Comparison of ENCODE assay signal across 16 cellular contexts in the genomic region with DNA sequence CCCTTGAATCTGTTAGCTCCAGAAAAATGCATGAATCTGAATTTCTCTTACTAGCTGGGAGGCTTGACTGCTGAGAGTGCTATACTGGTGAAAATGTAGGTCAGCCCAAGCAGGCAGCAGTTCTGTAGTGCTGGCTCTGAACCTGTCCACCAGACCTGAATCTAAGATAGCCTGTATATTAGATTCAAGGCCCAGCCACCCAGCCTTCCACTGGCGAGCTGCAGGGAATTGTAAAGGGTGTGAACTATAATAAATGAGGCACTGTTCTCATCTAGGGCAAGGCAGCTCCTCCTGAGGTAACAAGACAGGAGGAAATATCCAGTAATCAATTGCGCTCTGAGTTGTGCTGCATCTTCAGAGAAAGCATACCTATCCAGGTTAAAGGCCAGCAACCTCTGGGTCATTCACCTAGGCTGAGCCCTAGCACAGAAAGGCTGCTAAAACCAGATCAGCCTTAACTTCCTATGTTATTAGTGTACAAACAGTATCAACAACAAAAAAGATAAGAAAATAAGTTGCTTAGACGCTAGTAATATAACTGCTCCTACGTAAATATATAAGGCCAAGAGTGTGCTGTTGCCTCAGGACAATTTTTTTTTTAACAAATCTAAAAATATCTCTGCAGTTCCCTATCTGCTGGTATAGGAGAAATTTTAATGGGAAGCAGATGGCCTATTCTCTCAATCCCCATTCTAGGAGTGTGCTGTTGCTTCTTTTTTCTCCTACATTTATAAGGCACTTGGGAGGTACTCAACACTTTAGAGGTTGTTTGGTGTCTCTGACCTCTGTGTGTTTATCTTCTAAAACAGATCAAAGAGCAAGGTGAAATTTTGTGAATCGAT.
DNase-seq lines count a peak whose midpoint lies in the region; ATAC-seq and TF ChIP-seq lines count a peak whose summit lies in the region.
"Had no signal": no experiment of that assay in that cellular context is flagged by ENCODE, and none has a peak within 500 bp of the region (broad histone marks: within the 10 kb centered on the region; RNA-seq: fewer than 3 reads in every experiment).

No MANE protein-coding gene starts in this region.

- ATAC-seq in IMR-90 (ENCODE audit: low read depth) (no peak), HG02623 (IDR thresholded peaks at IDR 0.05; ENCODE audit: unreplicated experiment) (no peak)
- ATAC-seq: esophagus mucosa had no signal

- no peak overlapping the region for H2BK20ac ChIP-seq in IMR-90 (ENCODE audit: low read depth, low read length)

- no peak overlapping the region for H3K14ac ChIP-seq in IMR-90 (replicated peaks; ENCODE audit: low read depth, low read length)

- no peak overlapping the region for H2AFZ ChIP-seq in IMR-90 (replicated peaks; ENCODE audit: low read length, poor library complexity)

- no peak overlapping the region for H4K8ac ChIP-seq in IMR-90 (ENCODE audit: low read depth in 2 of 2, low read length in 2 of 2)

- no peak overlapping the region for H3K9ac ChIP-seq in IMR-90 (ENCODE audit: low read depth, low read length)
- no peak overlapping the region for H3K9ac ChIP-seq in liver (ENCODE audit: low read depth in 1 of 2, low read length in 2 of 2)

- H3K4me1 ChIP-seq in IMR-90 (ENCODE audit: control insufficient read depth, insufficient read depth, low read length) = no peaks in the 10 kb centered on the region
- H3K4me1 ChIP-seq in liver (ENCODE audit: control insufficient read depth in 4 of 4, insufficient read depth in 4 of 4, low read length in 3 of 4) = peaks cover 0 to 12% (median 9%) of the 10 kb centered on the region in 4 donors
- no peaks in the 10 kb centered on the region for H3K4me1 ChIP-seq in prostate gland (replicated peaks)

- H3K4me2 ChIP-seq in IMR-90 (ENCODE audit: low read depth, low read length) = no peak overlapping the region

- H3K4me3 ChIP-seq in IMR-90 (ENCODE audit: insufficient read depth, low read depth, low read length) = no peak overlapping the region
- no peak overlapping the region for H3K4me3 ChIP-seq in liver (ENCODE audit: low read depth in 1 of 3, low read length in 3 of 3)
- no peak overlapping the region for H3K4me3 ChIP-seq in prostate gland
- H3K4me3 ChIP-seq: stomach had no signal

- peaks cover 2 to 22% of the 10 kb centered on the region in 2 experiments; a peak in 3 of 4 replicates for H3K79me1 ChIP-seq in IMR-90 (ENCODE audit: low read depth in 1 of 2, low read length in 2 of 2)

- H4K5ac ChIP-seq in IMR-90 (ENCODE audit: low read depth, low read length) = no peak overlapping the region

- intact Hi-C loops in IMR-90 (cut with micrococcal nuclease) (no loop called here), prostate gland (cut with DNase I) (no loop called here)

- DNase-seq in AG08395 (ENCODE audit: low spot score) (peak; percentile 28), IMR-90 (peak; percentile 22), cerebellar cortex (ENCODE audit: low spot score) (peak; percentile 89), OCI-M1 (lab: John Stamatoyannopoulos, UW) (no peak), prostate gland (ENCODE audit: low spot score) (no peak), NCI-H345 treated with DMSO at 0.1 percent for 48 hours (lab: John Stamatoyannopoulos, UW; ENCODE audit: unreplicated experiment) (no peak)
- DNase-seq: activated B cell treated with CpG ODN at 0.5 μM for 24 hours; activated effector memory CD4-positive, alpha-beta T cell treated with Interleukin-2 at 50 U/mL for 16 hours; hippocampal formation; NCI-H187; NCI-H526 treated with DMSO at 0.1 percent for 48 hours; stomach; T-helper 1 cell had no signal

- dilution Hi-C loops in IMR-90 (cut with HindIII; ENCODE audit: low sequenced_read_pairs, unreplicated experiment) = no loop called here

- no peak overlapping the region for H2AK5ac ChIP-seq in IMR-90 (ENCODE audit: low read depth, low read length)

- BruUV-seq in IMR-90 (replicated peaks; lab: Mats Ljungman, UMichigan) = no TSS peak

- H2AK9ac ChIP-seq in IMR-90 (replicated peaks; ENCODE audit: low read depth, low read length, poor library complexity) = no peak overlapping the region

- 0 out of 2 replicates have a peak, but pooled peaks cover 7% of the 10 kb centered on the region for H3K9me1 ChIP-seq in IMR-90 (ENCODE audit: insufficient read depth, low read length)

- no peak for TF ChIP-seq RAD21 in IMR-90 (IDR thresholded peaks at IDR 0.05; ENCODE audit: low read length)
- TF ChIP-seq RAD21 in liver (IDR thresholded peaks at IDR 0.05) = no peak

- H3K27ac ChIP-seq in IMR-90 (ENCODE audit: insufficient read depth, low read length) = no peak overlapping the region
- no peak overlapping the region for H3K27ac ChIP-seq in liver (ENCODE audit: low read depth in 1 of 2, low read length in 2 of 2)
- no peak overlapping the region for H3K27ac ChIP-seq in prostate gland
- H3K27ac ChIP-seq: stomach had no signal

- no peak overlapping the region for H2BK120ac ChIP-seq in IMR-90 (ENCODE audit: low read depth, low read length)

- H3K23ac ChIP-seq in IMR-90 (ENCODE audit: low read depth, low read length) = no peak overlapping the region

- CTCF ChIA-PET in IMR-90 (lab: Yijun Ruan, JAX) = no interaction called here

- no peaks in the 10 kb centered on the region; the same call in 1 of the 2 replicates for H4K20me1 ChIP-seq in IMR-90 (ENCODE audit: insufficient read depth, low read length)

- 86% methylated on average over 1 of the region's 5 CpGs; no CpG with 5 or more reads in 1 of the 2 experiments for WGBS in IMR-90 (ENCODE audit: extremely low coverage in 2 of 2, insufficient read length in 1 of 2), 2 experiments
- 51% methylated on average over 5 of the region's 5 CpGs for WGBS in liver
- 77% methylated on average over 5 of the region's 5 CpGs for WGBS in prostate gland

- H3K36me3 ChIP-seq in IMR-90 (ENCODE audit: control insufficient read depth, insufficient read depth, low read length) (no peaks in the 10 kb centered on the region), liver (ENCODE audit: control insufficient read depth in 4 of 4, insufficient read depth in 3 of 4, low read depth in 1 of 4, low read length in 3 of 4) (no peaks in the 10 kb centered on the region), prostate gland (no peaks in the 10 kb centered on the region)
- H3K36me3 ChIP-seq: stomach had no signal

- H3K18ac ChIP-seq in IMR-90 (ENCODE audit: low read depth, low read length) = no peak overlapping the region

- TF ChIP-seq CTCF in IMR-90 (conservative IDR thresholded peaks at IDR 0.05; ENCODE audit: low read depth, low read length) = no peak
- no peak for TF ChIP-seq CTCF in liver (IDR thresholded peaks at IDR 0.05; ENCODE audit: low read depth, low read length, missing input control)
- no peak for TF ChIP-seq CTCF in prostate gland (IDR thresholded peaks at IDR 0.05)

- no peaks in the 10 kb centered on the region for H3K9me3 ChIP-seq in IMR-90 (ENCODE audit: control insufficient read depth, insufficient read depth, low read length)
- no peaks in the 10 kb centered on the region for H3K9me3 ChIP-seq in liver (ENCODE audit: control insufficient read depth in 4 of 4, low read length in 3 of 4)
- no peaks in the 10 kb centered on the region for H3K9me3 ChIP-seq in prostate gland
- H3K9me3 ChIP-seq: stomach had no signal

- H3K27me3 ChIP-seq in IMR-90 (ENCODE audit: control insufficient read depth, insufficient read depth, low read length) (no peaks in the 10 kb centered on the region), liver (ENCODE audit: control insufficient read depth in 4 of 4, insufficient read depth in 4 of 4, low read length in 3 of 4) (no peaks in the 10 kb centered on the region), prostate gland (replicated peaks; ENCODE audit: insufficient read depth) (no peaks in the 10 kb centered on the region)
- H3K27me3 ChIP-seq: stomach had no signal

- H3K56ac ChIP-seq in IMR-90 (ENCODE audit: extremely low read depth, insufficient read depth, low read length) = no peak overlapping the region

- POLR2A ChIA-PET in IMR-90 (lab: Charles Lee; ENCODE audit: unreplicated experiment) = no interaction called here

- no peak overlapping the region for H2BK15ac ChIP-seq in IMR-90 (ENCODE audit: low read depth, low read length)

- no peak for TF ChIP-seq POLR2A in IMR-90 (IDR thresholded peaks at IDR 0.05; ENCODE audit: low read depth, low read length)
- TF ChIP-seq POLR2A in prostate gland (IDR thresholded peaks at IDR 0.05) = no peak

- no peak overlapping the region for H3K4ac ChIP-seq in IMR-90 (ENCODE audit: low read depth, low read length)

- H4K91ac ChIP-seq in IMR-90 (ENCODE audit: insufficient read depth, low read depth, low read length) = no peak overlapping the region

- in situ Hi-C loops in IMR-90 (cut with MboI; ENCODE audit: low sequenced_read_pairs) = no loop called here

- H2BK5ac ChIP-seq in IMR-90 (ENCODE audit: low read depth, low read length, poor library complexity, severe bottlenecking) = no peak overlapping the region

TF ChIP-seq in IMR-90, 13 proteins besides CTCF, POLR2A, EP300 and RAD21 (continues in another document):
- TF ChIP-seq FOS (IDR thresholded peaks at IDR 0.05; ENCODE audit: low read depth, low read length) (no peak), NFE2L2 (IDR thresholded peaks at IDR 0.05; ENCODE audit: low read depth, low read length) (no peak), MAZ (IDR thresholded peaks at IDR 0.05; ENCODE audit: borderline replicate concordance, low read depth, low read length) (no peak)
- TF ChIP-seq, protein P1, sequence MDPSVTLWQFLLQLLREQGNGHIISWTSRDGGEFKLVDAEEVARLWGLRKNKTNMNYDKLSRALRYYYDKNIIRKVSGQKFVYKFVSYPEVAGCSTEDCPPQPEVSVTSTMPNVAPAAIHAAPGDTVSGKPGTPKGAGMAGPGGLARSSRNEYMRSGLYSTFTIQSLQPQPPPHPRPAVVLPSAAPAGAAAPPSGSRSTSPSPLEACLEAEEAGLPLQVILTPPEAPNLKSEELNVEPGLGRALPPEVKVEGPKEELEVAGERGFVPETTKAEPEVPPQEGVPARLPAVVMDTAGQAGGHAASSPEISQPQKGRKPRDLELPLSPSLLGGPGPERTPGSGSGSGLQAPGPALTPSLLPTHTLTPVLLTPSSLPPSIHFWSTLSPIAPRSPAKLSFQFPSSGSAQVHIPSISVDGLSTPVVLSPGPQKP (IDR thresholded peaks at IDR 0.05; ENCODE audit: borderline replicate concordance, low read depth, low read length) = no peak

TF ChIP-seq in liver, 16 proteins besides CTCF, POLR2A, EP300 and RAD21 (continues in another document):
- TF ChIP-seq GABPA (IDR thresholded peaks at IDR 0.05 in 1 of 2, conservative IDR thresholded peaks at IDR 0.05 in 1 of 2) (no peak), FOXA2 (IDR thresholded peaks at IDR 0.05) (no peak), JUND (IDR thresholded peaks at IDR 0.05) (no peak), FOXA1 (IDR thresholded peaks at IDR 0.05) (no peak), HNF4A (conservative IDR thresholded peaks at IDR 0.05) (peak; percentile 15 to 58)
- TF ChIP-seq, protein P2, sequence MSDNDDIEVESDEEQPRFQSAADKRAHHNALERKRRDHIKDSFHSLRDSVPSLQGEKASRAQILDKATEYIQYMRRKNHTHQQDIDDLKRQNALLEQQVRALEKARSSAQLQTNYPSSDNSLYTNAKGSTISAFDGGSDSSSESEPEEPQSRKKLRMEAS (IDR thresholded peaks at IDR 0.05) = no peak
- TF ChIP-seq, protein P3, sequence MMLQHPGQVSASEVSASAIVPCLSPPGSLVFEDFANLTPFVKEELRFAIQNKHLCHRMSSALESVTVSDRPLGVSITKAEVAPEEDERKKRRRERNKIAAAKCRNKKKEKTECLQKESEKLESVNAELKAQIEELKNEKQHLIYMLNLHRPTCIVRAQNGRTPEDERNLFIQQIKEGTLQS (IDR thresholded peaks at IDR 0.05) = no peak

Comparison
In these comparisons a context has a peak if more than half of its experiments do, and no peak if none do; other contexts are left out.
1. DNase-seq: peak in AG08395 (single experiment), IMR-90 (single experiment) and cerebellar cortex (single experiment); none in OCI-M1 (single experiment), prostate gland (single experiment) and NCI-H345 treated with DMSO at 0.1 percent for 48 hours (single experiment).